ENCODE assay signal across 7 cellular contexts in the genomic region with DNA sequence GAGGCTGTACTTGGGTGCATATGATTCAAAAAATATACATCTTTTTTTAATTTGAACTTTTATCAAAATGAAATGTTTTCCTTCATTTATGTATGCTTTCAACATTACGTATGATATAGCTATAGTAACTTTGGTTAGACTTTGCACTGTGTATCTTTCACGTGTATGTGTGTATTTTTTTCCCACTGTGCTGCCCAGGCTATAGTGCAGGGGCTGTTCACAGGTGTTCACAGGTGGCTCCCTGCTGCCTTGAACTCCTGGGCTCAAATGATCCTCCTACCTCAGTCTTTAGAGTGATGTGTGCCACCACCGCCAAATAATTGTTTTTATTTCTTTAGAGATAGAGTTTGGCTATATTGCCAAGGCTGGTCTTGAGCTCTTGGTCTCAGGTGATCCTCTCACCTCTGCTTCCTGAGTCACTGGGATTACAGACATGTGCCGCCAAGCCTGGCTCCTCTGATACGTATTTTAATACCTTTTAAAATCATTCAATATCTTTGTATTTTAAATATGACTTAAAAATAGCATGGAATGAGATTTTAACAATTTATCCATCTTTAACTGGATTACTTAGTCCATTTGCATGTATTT. TPM values are rescaled to one million over a fixed set of nuclear protein-coding genes. Genes with fewer than 3 reads are reported as not detected.
"Had no signal": no experiment of that assay in that cellular context is flagged by ENCODE, and none has a peak within 500 bp of the region (broad histone marks: within the 10 kb centered on the region; RNA-seq: fewer than 3 reads in every experiment).

No MANE protein-coding gene starts in this region.

- H3K4me3 ChIP-seq: GM23338 had no signal

- ATAC-seq: GM23338, HepG2 had no signal

- H3K4me1 Mint-ChIP-seq: GM23338, IgD-negative memory B cell had no signal

- H3K27ac Mint-ChIP-seq: GM23338, H9, IgD-negative memory B cell had no signal

- H3K9me3 Mint-ChIP-seq: IgD-negative memory B cell had no signal

- H3K4me3 Mint-ChIP-seq: GM23338, H9, IgD-negative memory B cell had no signal

- DNase-seq: H9, HCEC 1CT had no signal

- H3K27me3 Mint-ChIP-seq: IgD-negative memory B cell had no signal

- H3K27ac ChIP-seq: HL-60 had no signal

RNA-seq across cellular contexts. Expression of a gene that starts 29.0 kb away (rescaled TPM):
- total RNA-seq: H1, HepG2 had no signal
